1 cellular context compared by ENCODE assay signal in genomic region chr1:156659672-156659993, GRCh38.
TF ChIP-seq lines count a peak whose summit lies in the region.

No MANE protein-coding gene starts in this region.

TF ChIP-seq in SK-N-SH, 30 proteins besides CTCF, POLR2A, EP300 and RAD21 (continued from another document):
- TF ChIP-seq ZBTB33 (IDR thresholded peaks at IDR 0.05; ENCODE audit: borderline replicate concordance, low read depth) (no peak), NRF1 (IDR thresholded peaks at IDR 0.05; ENCODE audit: low read depth, low read length) (no peak), TAF1 (IDR thresholded peaks at IDR 0.05; ENCODE audit: borderline replicate concordance, low read depth, low read length) (no peak), POLR2AphosphoS5 (IDR thresholded peaks at IDR 0.05; ENCODE audit: low read depth, low read length) (no peak), MAX (IDR thresholded peaks at IDR 0.05; ENCODE audit: low read depth) (no peak), RCOR1 (IDR thresholded peaks at IDR 0.05; ENCODE audit: low read length) (no peak), JUND (IDR thresholded peaks at IDR 0.05) (no peak), REST (IDR thresholded peaks at IDR 0.05; ENCODE audit: low read depth, low read length) (no peak), RXRA (IDR thresholded peaks at IDR 0.05; ENCODE audit: borderline replicate concordance, low read depth) (no peak), GABPA (IDR thresholded peaks at IDR 0.05; ENCODE audit: low read depth) (no peak), PBX3 (IDR thresholded peaks at IDR 0.05) (no peak)
TF ChIP-seq in SK-N-SH: peak in this region for 0.
